Comparison of ENCODE assay signal across 8 cellular contexts in the genomic region with DNA sequence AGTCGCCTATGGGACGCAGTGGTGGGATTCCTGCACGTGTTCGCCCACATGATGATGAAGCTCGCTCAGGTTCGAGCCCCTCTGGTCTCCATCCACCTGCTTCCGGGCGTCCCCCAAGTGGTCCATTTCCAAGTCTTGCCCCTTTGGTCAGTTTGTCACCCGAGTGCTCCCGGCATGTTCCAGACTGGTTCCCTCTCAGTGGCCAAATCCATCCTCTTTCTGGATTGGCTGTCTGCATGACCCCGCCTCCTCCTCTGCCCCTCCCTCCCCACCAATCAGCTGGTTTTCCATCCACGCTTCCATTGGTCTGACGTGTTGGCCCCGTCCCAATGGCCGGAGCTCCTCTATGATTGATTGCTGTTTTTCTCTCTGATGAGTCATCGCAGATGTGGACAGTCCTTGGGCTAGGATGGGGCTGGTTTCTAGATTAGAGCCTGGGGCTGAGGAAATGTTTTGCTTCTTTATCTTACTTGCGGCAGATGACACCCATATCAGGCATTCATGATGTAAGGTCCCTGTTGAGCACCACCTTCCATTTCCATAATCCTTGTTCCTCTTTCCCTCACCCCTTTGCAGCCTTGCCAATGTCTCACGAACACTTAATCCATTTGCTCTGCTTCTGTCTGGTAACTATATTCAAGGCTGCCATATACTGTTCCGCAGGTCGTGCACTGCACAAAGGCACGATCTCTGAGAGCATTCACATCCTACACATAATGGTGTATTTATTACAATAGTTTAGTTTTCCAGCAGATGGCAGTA.
DNase-seq lines count a peak whose midpoint lies in the region; ATAC-seq and TF ChIP-seq lines count a peak whose summit lies in the region.

No MANE protein-coding gene starts in this region.

- peaks cover 21% of the 10 kb centered on the region for H3K4me1 Mint-ChIP-seq in stimulated activated naive CD8-positive, alpha-beta T cell treated with anti-CD3 and anti-CD28 coated beads, Interleukin-15, Interleukin-2, amounts not matched to agents 100 ng/mL and 50 ng/mL, for 24 hours (ENCODE audit: low read depth)

- peaks cover 3% of the 10 kb centered on the region for H3K27me3 Mint-ChIP-seq in stimulated activated naive CD8-positive, alpha-beta T cell treated with anti-CD3 and anti-CD28 coated beads, Interleukin-15, Interleukin-2, amounts not matched to agents 100 ng/mL and 50 ng/mL, for 24 hours

- no peaks in the 10 kb centered on the region for H3K9me3 Mint-ChIP-seq in stimulated activated naive CD8-positive, alpha-beta T cell treated with anti-CD3 and anti-CD28 coated beads, Interleukin-15, Interleukin-2, amounts not matched to agents 100 ng/mL and 50 ng/mL, for 24 hours

- no peak for TF ChIP-seq CTCF in cardiac fibroblast (IDR thresholded peaks at IDR 0.05; ENCODE audit: low read depth, low read length)

- peak; percentile 79 for ATAC-seq in Right ventricle myocardium inferior

- H3K4me3 ChIP-seq in cardiac fibroblast (replicated peaks in 1 of 2; ENCODE audit: low read depth in 2 of 2, low read length in 2 of 2): peak overlapping the region; percentile 2 to 46

- DNase-seq in Right ventricle myocardium inferior (ENCODE audit: missing footprints): no peak
- no peak for DNase-seq in cardiac septum (ENCODE audit: low spot score)
- peak; percentile 66 for DNase-seq in HuH-7 (ENCODE audit: low spot score)
- peak; percentile 90 for DNase-seq in SHP77 treated with DMSO at 0.1 percent for 48 hours (lab: John Stamatoyannopoulos, UW)
- DNase-seq in cardiac fibroblast (ENCODE audit: low read depth in 2 of 2): peak; percentile 74 to 90
- DNase-seq in kidney glomerular epithelial cell (lab: John Stamatoyannopoulos, UW): peak; percentile 68
- no peak for DNase-seq in D341Med (ENCODE audit: low spot score)

- H3K36me3 Mint-ChIP-seq in stimulated activated naive CD8-positive, alpha-beta T cell treated with anti-CD3 and anti-CD28 coated beads, Interleukin-15, Interleukin-2, amounts not matched to agents 100 ng/mL and 50 ng/mL, for 24 hours (ENCODE audit: low read depth): no peaks in the 10 kb centered on the region

- intact Hi-C loops in Right ventricle myocardium inferior (cut with DNase I) (loop anchor here (1.0 kb wide), 1 partner anchor 386 kb away; the partner anchor contains the start of genes MRPS12 and SARS2), cardiac septum (cut with DNase I) (loop anchor here (2.0 to 5.0 kb wide), 2 partner anchors 93 to 387 kb away; partner anchors contain the start of genes MRPS12 and SARS2)

- peak overlapping the region; percentile 24 for H3K4me3 Mint-ChIP-seq in stimulated activated naive CD8-positive, alpha-beta T cell treated with anti-CD3 and anti-CD28 coated beads, Interleukin-15, Interleukin-2, amounts not matched to agents 100 ng/mL and 50 ng/mL, for 24 hours

- H3K27ac Mint-ChIP-seq in stimulated activated naive CD8-positive, alpha-beta T cell treated with anti-CD3 and anti-CD28 coated beads, Interleukin-15, Interleukin-2, amounts not matched to agents 100 ng/mL and 50 ng/mL, for 24 hours: no peak overlapping the region

Comparison
In these comparisons a context has a peak if more than half of its experiments do, and no peak if none do; other contexts are left out.
1. DNase-seq: peak in HuH-7 (single experiment), SHP77 treated with DMSO at 0.1 percent for 48 hours (single experiment), cardiac fibroblast (2 of 2) and kidney glomerular epithelial cell (single experiment); none in Right ventricle myocardium inferior (single experiment), cardiac septum (single experiment) and D341Med (single experiment).